In genomic region chr19:49151339-49152217, GRCh38 we compare ENCODE assay signal across 8 cellular contexts. TPM values are rescaled to one million over a fixed set of nuclear protein-coding genes. Genes with fewer than 3 reads are reported as not detected.
A peak's percentile ranks its signal among the peaks of the same experiment; 100 is the strongest.
DNase-seq lines count a peak whose midpoint lies in the region; ATAC-seq and TF ChIP-seq lines count a peak whose summit lies in the region.

No MANE protein-coding gene starts in this region.

- no peak for TF ChIP-seq CTCF in colonic mucosa (IDR thresholded peaks at IDR 0.05)
- TF ChIP-seq CTCF in lower leg skin (IDR thresholded peaks at IDR 0.05) = no peak
- no peak for TF ChIP-seq CTCF in transverse colon (IDR thresholded peaks at IDR 0.05)

- H3K36me3 ChIP-seq in SJCRH30 (no peaks in the 10 kb centered on the region), colonic mucosa (no peaks in the 10 kb centered on the region), transverse colon (no peaks in the 10 kb centered on the region)

- in situ Hi-C loops in transverse colon (cut with MboI; ENCODE audit: low pct_ligation_motif_present in 1 of 4, low pct_unique_long_range_greater_than_20kb in 1 of 4, low sequenced_read_pairs in 3 of 4) = no loop called here

- 2 to 6% methylated on average over 42 of the region's 42 CpGs for WGBS in lower leg skin, 2 donors
- 0 to 5% methylated on average over 3 to 38 of the region's 42 CpGs for WGBS in transverse colon (ENCODE audit: low coverage in 1 of 2), 2 donors

- H3K9me3 ChIP-seq in SJCRH30 (replicated peaks) (no peaks in the 10 kb centered on the region), colonic mucosa (no peaks in the 10 kb centered on the region), transverse colon (no peaks in the 10 kb centered on the region)

- H3K9ac ChIP-seq in colonic mucosa (ENCODE audit: low read depth in 2 of 2, low read length in 2 of 2) = peak overlapping the region in 1 of 2 donors; percentile 100

- no peak for TF ChIP-seq POLR2A in lower leg skin (IDR thresholded peaks at IDR 0.05)
- TF ChIP-seq POLR2A in transverse colon (IDR thresholded peaks at IDR 0.05) = peak; percentile 45

- peaks cover 18% of the 10 kb centered on the region for H3K4me1 ChIP-seq in SJCRH30
- H3K4me1 ChIP-seq in colonic mucosa = no peaks in the 10 kb centered on the region
- H3K4me1 ChIP-seq in transverse colon = peaks cover 8 to 39% (median 25%) of the 10 kb centered on the region in 4 donors

- H3K27me3 ChIP-seq in SJCRH30 (no peaks in the 10 kb centered on the region), colonic mucosa (no peaks in the 10 kb centered on the region), transverse colon (no peaks in the 10 kb centered on the region)

- H3K4me3 ChIP-seq in SJCRH30 (no peak overlapping the region; the same call in 1 of the 2 replicates), colonic mucosa (peak overlapping the region; percentile 58), lower leg skin (ENCODE audit: low read depth, poor library complexity, severe bottlenecking) (no peak overlapping the region), transverse colon (peak overlapping the region in 3 of 4 donors; percentile 54 to 72 (median 56))

- H3K27ac ChIP-seq in SJCRH30 = no peak overlapping the region
- peak overlapping the region; percentile 92 for H3K27ac ChIP-seq in colonic mucosa
- peak overlapping the region; percentile 83 to 94 (median 92) for H3K27ac ChIP-seq in transverse colon

- no peak for TF ChIP-seq EP300 in transverse colon (IDR thresholded peaks at IDR 0.05; ENCODE audit: low read depth)

- peak; percentile 97 for DNase-seq in DMS153 treated with DMSO at 0.1 percent for 48 hours (lab: John Stamatoyannopoulos, UW; ENCODE audit: unreplicated experiment)
- peak; percentile 82 for DNase-seq in LoVo (ENCODE audit: low spot score)
- DNase-seq in SJCRH30 = peak; percentile 40 to 48
- DNase-seq in colonic mucosa = peak; percentile 98
- peak; percentile 88 to 97 for DNase-seq in lower leg skin (ENCODE audit: low spot score in 2 of 2)
- DNase-seq in transverse colon = peak; percentile 98

- no peak for ATAC-seq in GM21367 (IDR thresholded peaks at IDR 0.05; ENCODE audit: unreplicated experiment)
- no peak for ATAC-seq in HG02852 (IDR thresholded peaks at IDR 0.05; ENCODE audit: unreplicated experiment)

- intact Hi-C loops in colonic mucosa (cut with DNase I) = no loop called here
- intact Hi-C loops in lower leg skin (cut with DNase I; ENCODE audit: low total_unique reads) = no loop called here
- intact Hi-C loops in transverse colon (cut with DNase I; ENCODE audit: low total_unique reads) = no loop called here

RNA-seq across cellular contexts. Expression of gene HRC, which starts 3.6 kb away (rescaled TPM):
- total RNA-seq in SJCRH30 (2014; rRNA removed; shearing (Covaris generic)) = 2.1 and 3.2 TPM in 2 replicates
- total RNA-seq in colonic mucosa = 1 to 10 TPM in 1 of 2 donors, under 1 TPM in 1; 0.53 to 1.8 TPM
- total RNA-seq in lower leg skin = 1 to 10 TPM; 1.1 to 4.0 (median 1.2) TPM
- total RNA-seq in transverse colon = under 1 TPM in 2 of 4 donors, not detected in 2; 0.16 to 0.82 TPM

RNA-seq across cellular contexts. Expression of gene TRPM4, which starts 6.0 kb away (rescaled TPM):
- 1.2 and 1.8 TPM in 2 replicates for total RNA-seq in SJCRH30 (2014; rRNA removed; shearing (Covaris generic))
- total RNA-seq in colonic mucosa (100 to 1,000 TPM; 175 to 307 TPM), lower leg skin (10 to 100 TPM; 50.7 to 76.2 (median 70.3) TPM), transverse colon (100 to 1,000 TPM; 247 to 884 (median 568) TPM)

RNA-seq across cellular contexts. Expression of gene PPFIA3, which starts 32.2 kb away (rescaled TPM):
- total RNA-seq in SJCRH30 (2014; rRNA removed; shearing (Covaris generic)) = 20.8 and 27.1 TPM in 2 replicates
- 10 to 100 TPM; 27.5 to 36.3 TPM for total RNA-seq in colonic mucosa
- 10 to 100 TPM; 52.3 to 78.1 (median 64.4) TPM for total RNA-seq in lower leg skin
- total RNA-seq in transverse colon = 100 to 1,000 TPM in 1 of 4 donors, 10 to 100 TPM in 3; 18.6 to 106 (median 19.9) TPM

RNA-seq across cellular contexts. Expression of gene C19orf73, which starts 32.6 kb away (rescaled TPM):
- total RNA-seq in SJCRH30 (2014; rRNA removed; shearing (Covaris generic)) = 0.99 and 1.7 TPM in 2 replicates
- total RNA-seq in colonic mucosa (1 to 10 TPM; 3.5 to 4.8 TPM), lower leg skin (10 to 100 TPM in 1 of 4 donors, 1 to 10 TPM in 3; 4.9 to 11.2 (median 8.9) TPM), transverse colon (10 to 100 TPM in 1 of 4 donors, 1 to 10 TPM in 2, not detected in 1; 7.5 to 12.5 (median 8.2) TPM)

RNA-seq across cellular contexts. Expression of gene LIN7B, which starts 37.4 kb away (rescaled TPM):
- 4.1 and 5.0 TPM in 2 replicates for total RNA-seq in SJCRH30 (2014; rRNA removed; shearing (Covaris generic))
- total RNA-seq in colonic mucosa = 10 to 100 TPM; 11.8 to 14.6 TPM
- total RNA-seq in lower leg skin = 10 to 100 TPM; 53.9 to 62.5 (median 54.7) TPM
- 10 to 100 TPM; 14.2 to 92.8 (median 39.8) TPM for total RNA-seq in transverse colon

Comparison
In these comparisons a context has a peak if more than half of its experiments do, and no peak if none do; other contexts are left out.
1. DNase-seq: peak in every context shown above with its lines; median percentile 98 in colonic mucosa; 98 in transverse colon; 97 in DMS153 treated with DMSO at 0.1 percent for 48 hours; 92 in lower leg skin; 82 in LoVo; 44 in SJCRH30.
2. H3K4me3 ChIP-seq: peak in colonic mucosa (single experiment) and transverse colon (3 of 4); none in SJCRH30 (single experiment) and lower leg skin (single experiment).
3. RNA of gene TRPM4, which starts 6.0 kb away (total RNA-seq): 247 to 884 TPM in transverse colon, 175 to 307 TPM in colonic mucosa and 50.7 to 76.2 TPM in lower leg skin; 1.2 to 1.8 TPM in SJCRH30; every median in the first group is over 10 times any median in the second.